ENCODE assay signal across 18 cellular contexts in genomic region chr2:173435574-173435973, GRCh38.
A peak's percentile ranks its signal among the peaks of the same experiment; 100 is the strongest.
DNase-seq lines count a peak whose midpoint lies in the region; ATAC-seq and TF ChIP-seq lines count a peak whose summit lies in the region.
"Had no signal": no experiment of that assay in that cellular context is flagged by ENCODE, and none has a peak within 500 bp of the region (broad histone marks: within the 10 kb centered on the region; RNA-seq: fewer than 3 reads in every experiment).

No MANE protein-coding gene starts in this region.

- H3K27ac ChIP-seq in WERI-Rb-1, result peak overlapping the region; percentile 7; the same call in 1 of the 2 replicates
- H3K27ac ChIP-seq: GM23248 had no signal

- H3K4me3 ChIP-seq in Loucy (ENCODE audit: low read length, poor library complexity, severe bottlenecking), result no peak overlapping the region
- no peak overlapping the region for H3K4me3 ChIP-seq in WERI-Rb-1 (ENCODE audit: low read depth, low read length)
- H3K4me3 ChIP-seq: GM23248 had no signal

- H3K9ac ChIP-seq in Loucy (ENCODE audit: low read depth, low read length, poor library complexity, severe bottlenecking), result no peak overlapping the region
- H3K9ac ChIP-seq: GM23248 had no signal

- H2AFZ ChIP-seq in Loucy (ENCODE audit: low read length), result 0 out of 2 replicates have a peak overlapping the region, but pooled peaks have one; percentile 4
- H2AFZ ChIP-seq: GM23248 had no signal

- H3K4me3 Mint-ChIP-seq in activated naive CD8-positive, alpha-beta T cell treated with anti-CD3 and anti-CD28 coated beads for 36 hours, result no peak overlapping the region
- H3K4me3 Mint-ChIP-seq in activated naive CD8-positive, alpha-beta T cell treated with anti-CD3 and anti-CD28 coated beads, Interleukin-2, amount 50 U/mL, for 24 hours, result no peak overlapping the region
- H3K4me3 Mint-ChIP-seq in endothelial cell (ENCODE audit: unreplicated experiment), result no peak overlapping the region
- H3K4me3 Mint-ChIP-seq: CD4-positive, alpha-beta memory T cell had no signal

- peaks cover 10% of the 10 kb centered on the region for H3K4me1 ChIP-seq in Loucy (ENCODE audit: insufficient read depth, low read length, poor library complexity, severe bottlenecking)

- H3K27ac Mint-ChIP-seq in activated naive CD8-positive, alpha-beta T cell treated with anti-CD3 and anti-CD28 coated beads for 36 hours, result peak overlapping the region; percentile 1
- no peak overlapping the region for H3K27ac Mint-ChIP-seq in activated naive CD8-positive, alpha-beta T cell treated with anti-CD3 and anti-CD28 coated beads, Interleukin-2, amount 50 U/mL, for 24 hours
- peak overlapping the region; percentile 70 for H3K27ac Mint-ChIP-seq in endothelial cell (ENCODE audit: unreplicated experiment)
- H3K27ac Mint-ChIP-seq: CD4-positive, alpha-beta memory T cell had no signal

- DNase-seq in activated naive CD8-positive, alpha-beta T cell treated with anti-CD3 and anti-CD28 coated beads for 36 hours, result no peak
- DNase-seq in activated naive CD8-positive, alpha-beta T cell treated with anti-CD3 and anti-CD28 coated beads, Interleukin-2, amount 50 U/mL, for 24 hours, result no peak
- DNase-seq in WERI-Rb-1 (no peak), endothelial cell (ENCODE audit: low spot score) (no peak), NCI-H2196 (lab: John Stamatoyannopoulos, UW; ENCODE audit: unreplicated experiment) (no peak)
- DNase-seq: C1 segment of cervical spinal cord; Calu3; CD4-positive, alpha-beta memory T cell; COR-L47; DMS53; DMS79 treated with DMSO at 0.1 percent for 48 hours; GF-D8; GM23248; H7; HCEC 1CT had no signal

- peaks cover 19% of the 10 kb centered on the region for H3K27me3 Mint-ChIP-seq in activated naive CD8-positive, alpha-beta T cell treated with anti-CD3 and anti-CD28 coated beads for 36 hours
- H3K27me3 Mint-ChIP-seq in activated naive CD8-positive, alpha-beta T cell treated with anti-CD3 and anti-CD28 coated beads, Interleukin-2, amount 50 U/mL, for 24 hours, result peaks cover 11% of the 10 kb centered on the region
- no peaks in the 10 kb centered on the region for H3K27me3 Mint-ChIP-seq in endothelial cell (ENCODE audit: unreplicated experiment)

- no peaks in the 10 kb centered on the region for H3K9me3 ChIP-seq in Loucy (ENCODE audit: insufficient read depth, low read depth, low read length)
- H3K9me3 ChIP-seq in WERI-Rb-1 (ENCODE audit: severe bottlenecking), result no peaks in the 10 kb centered on the region

- H3K4me1 Mint-ChIP-seq in activated naive CD8-positive, alpha-beta T cell treated with anti-CD3 and anti-CD28 coated beads for 36 hours, result peaks cover 12% of the 10 kb centered on the region
- peaks cover 7% of the 10 kb centered on the region for H3K4me1 Mint-ChIP-seq in activated naive CD8-positive, alpha-beta T cell treated with anti-CD3 and anti-CD28 coated beads, Interleukin-2, amount 50 U/mL, for 24 hours
- peaks cover 14% of the 10 kb centered on the region for H3K4me1 Mint-ChIP-seq in endothelial cell (ENCODE audit: unreplicated experiment)

- H3K79me2 ChIP-seq in Loucy (ENCODE audit: insufficient read depth, low read length), result no peaks in the 10 kb centered on the region

- H3K9me2 ChIP-seq in Loucy (replicated peaks; ENCODE audit: low read depth, low read length), result no peaks in the 10 kb centered on the region

- no peaks in the 10 kb centered on the region for H3F3A ChIP-seq in Loucy (ENCODE audit: low read depth)

- no peak for TF ChIP-seq CTCF in Loucy (conservative IDR thresholded peaks at IDR 0.05; ENCODE audit: low read length)
- TF ChIP-seq CTCF in WERI-Rb-1 (IDR thresholded peaks at IDR 0.05; ENCODE audit: low read depth, low read length), result no peak
- TF ChIP-seq CTCF in endothelial cell (IDR thresholded peaks at IDR 0.05; ENCODE audit: unreplicated experiment), result no peak

- H3K36me3 ChIP-seq in Loucy (ENCODE audit: insufficient read depth, low read length) (no peaks in the 10 kb centered on the region), WERI-Rb-1 (no peaks in the 10 kb centered on the region)

- ATAC-seq in activated naive CD8-positive, alpha-beta T cell treated with anti-CD3 and anti-CD28 coated beads, Interleukin-2, amount 50 U/mL, for 24 hours, result no peak
- ATAC-seq in GM19328 (IDR thresholded peaks at IDR 0.05; ENCODE audit: unreplicated experiment), result no peak
- ATAC-seq in GM19397 (IDR thresholded peaks at IDR 0.05; ENCODE audit: unreplicated experiment), result no peak

- no peaks in the 10 kb centered on the region for H4K20me1 ChIP-seq in Loucy (ENCODE audit: insufficient read depth, low read length, poor library complexity, severe bottlenecking)

- no peaks in the 10 kb centered on the region for H3K9me3 Mint-ChIP-seq in activated naive CD8-positive, alpha-beta T cell treated with anti-CD3 and anti-CD28 coated beads for 36 hours
- H3K9me3 Mint-ChIP-seq in activated naive CD8-positive, alpha-beta T cell treated with anti-CD3 and anti-CD28 coated beads, Interleukin-2, amount 50 U/mL, for 24 hours, result no peaks in the 10 kb centered on the region
- no peaks in the 10 kb centered on the region for H3K9me3 Mint-ChIP-seq in endothelial cell (ENCODE audit: unreplicated experiment)
- H3K9me3 Mint-ChIP-seq: CD4-positive, alpha-beta memory T cell had no signal

- H3K36me3 Mint-ChIP-seq in activated naive CD8-positive, alpha-beta T cell treated with anti-CD3 and anti-CD28 coated beads for 36 hours, result no peaks in the 10 kb centered on the region
- no peaks in the 10 kb centered on the region for H3K36me3 Mint-ChIP-seq in activated naive CD8-positive, alpha-beta T cell treated with anti-CD3 and anti-CD28 coated beads, Interleukin-2, amount 50 U/mL, for 24 hours (ENCODE audit: low read depth)
- no peaks in the 10 kb centered on the region for H3K36me3 Mint-ChIP-seq in endothelial cell (ENCODE audit: low read depth, unreplicated experiment)
- H3K36me3 Mint-ChIP-seq: CD4-positive, alpha-beta memory T cell had no signal

- H3K27me3 ChIP-seq in Loucy (ENCODE audit: insufficient read depth, low read length, poor library complexity, severe bottlenecking), result no peaks in the 10 kb centered on the region
- no peaks in the 10 kb centered on the region for H3K27me3 ChIP-seq in WERI-Rb-1 (ENCODE audit: insufficient read depth, low read depth, severe bottlenecking)

- H3K4me2 ChIP-seq in Loucy (ENCODE audit: low read depth, low read length, poor library complexity, severe bottlenecking), result no peak overlapping the region
